ENCODE assay signal across 27 cellular contexts in the genomic region with DNA sequence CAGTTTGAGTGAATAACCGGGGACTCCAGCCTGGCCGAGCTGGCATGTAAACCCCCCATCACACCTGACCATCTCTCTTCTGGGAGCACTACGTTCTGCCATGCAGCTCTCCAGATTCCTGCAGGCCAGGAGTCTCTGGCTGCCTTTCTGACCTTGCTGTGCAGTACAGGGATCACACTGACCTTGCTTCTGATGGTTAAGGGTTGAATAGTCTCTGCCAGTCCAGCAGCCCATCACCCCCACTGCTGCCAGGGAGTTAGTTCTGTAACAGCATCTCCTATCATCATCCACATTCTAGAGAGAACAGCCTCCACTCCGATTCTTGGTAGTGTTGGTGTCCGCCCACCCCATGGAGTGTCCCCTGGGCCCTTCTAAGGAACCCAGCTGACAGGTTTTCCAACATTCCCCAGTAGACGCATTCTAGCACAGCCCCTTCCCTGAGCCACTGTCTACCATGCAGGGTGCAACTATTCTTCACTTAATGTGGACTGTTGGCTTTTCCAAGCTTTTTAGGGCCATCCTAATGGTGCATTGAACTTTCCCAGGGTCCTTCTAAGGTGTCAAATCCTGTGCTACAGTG.
"Had no signal": no experiment of that assay in that cellular context is flagged by ENCODE, and none has a peak within 500 bp of the region (broad histone marks: within the 10 kb centered on the region; RNA-seq: fewer than 3 reads in every experiment).

No MANE protein-coding gene starts in this region.

- H3K27me3 ChIP-seq: sigmoid colon, testis had no signal

- H3K9me3 ChIP-seq: esophagus squamous epithelium, gastroesophageal sphincter, sigmoid colon, testis had no signal

- H3K27ac Mint-ChIP-seq: activated CD4-positive, alpha-beta memory T cell treated with anti-CD3 and anti-CD28 coated beads for 36 hours; activated naive CD4-positive, alpha-beta T cell treated with anti-CD3 and anti-CD28 coated beads, Interleukin-2, amount 10 ng/mL, durations not matched to agents 7 days and 5 days; activated T-cell treated with anti-CD3 and anti-CD28 coated beads, Interleukin-2, amount 50 U/mL, for 72 hours; endodermal cell; memory B cell; naive B cell; progenitor cell of endocrine pancreas; stimulated activated naive B cell treated with anti-CD40 and anti-IgM and Interleukin-4, amounts not matched to agents 10 μg/mL and 1 μg/mL and 100 μg/mL, for 72 hours; T-helper 17 cell had no signal

- H3K36me3 Mint-ChIP-seq: activated CD4-positive, alpha-beta memory T cell treated with anti-CD3 and anti-CD28 coated beads for 36 hours; activated naive CD4-positive, alpha-beta T cell treated with anti-CD3 and anti-CD28 coated beads, Interleukin-2, amount 10 ng/mL, durations not matched to agents 7 days and 5 days; memory B cell; naive B cell; stimulated activated naive B cell treated with anti-CD40 and anti-IgM and Interleukin-4, amounts not matched to agents 10 μg/mL and 1 μg/mL and 100 μg/mL, for 72 hours had no signal

- H3K4me3 Mint-ChIP-seq: activated CD4-positive, alpha-beta memory T cell treated with anti-CD3 and anti-CD28 coated beads for 36 hours; activated naive CD4-positive, alpha-beta T cell treated with anti-CD3 and anti-CD28 coated beads, Interleukin-2, amount 10 ng/mL, durations not matched to agents 7 days and 5 days; activated T-cell treated with anti-CD3 and anti-CD28 coated beads, Interleukin-2, amount 50 U/mL, for 72 hours; endodermal cell; memory B cell; naive B cell; neural crest cell; stimulated activated naive B cell treated with anti-CD40 and anti-IgM and Interleukin-4, amounts not matched to agents 10 μg/mL and 1 μg/mL and 100 μg/mL, for 72 hours; T-helper 17 cell had no signal

- H3K36me3 ChIP-seq: esophagus squamous epithelium, gastroesophageal sphincter, sigmoid colon had no signal

- H3K4me1 ChIP-seq: gastroesophageal sphincter had no signal

- ATAC-seq: activated T-cell treated with anti-CD3 and anti-CD28 coated beads, Interleukin-2, amount 50 U/mL, for 72 hours; gastroesophageal sphincter; left cardiac atrium; stimulated activated naive B cell treated with anti-CD40 and anti-IgM and Interleukin-4, amounts not matched to agents 10 μg/mL and 1 μg/mL and 100 μg/mL, for 72 hours; T-helper 17 cell had no signal

- H3K4me2 ChIP-seq: smooth muscle cell had no signal

- H3K4me3 ChIP-seq: esophagus squamous epithelium, gastroesophageal sphincter, sigmoid colon, smooth muscle cell, testis had no signal

- H3K4me1 Mint-ChIP-seq: activated naive CD4-positive, alpha-beta T cell treated with anti-CD3 and anti-CD28 coated beads, Interleukin-2, amount 10 ng/mL, durations not matched to agents 7 days and 5 days; endodermal cell; memory B cell; naive B cell; stimulated activated naive B cell treated with anti-CD40 and anti-IgM and Interleukin-4, amounts not matched to agents 10 μg/mL and 1 μg/mL and 100 μg/mL, for 72 hours; T-helper 17 cell had no signal

- H3K27ac ChIP-seq: gastroesophageal sphincter, sigmoid colon, testis had no signal

- H3K9me3 Mint-ChIP-seq: activated CD4-positive, alpha-beta memory T cell treated with anti-CD3 and anti-CD28 coated beads for 36 hours; activated naive CD4-positive, alpha-beta T cell treated with anti-CD3 and anti-CD28 coated beads, Interleukin-2, amount 10 ng/mL, durations not matched to agents 7 days and 5 days; activated T-cell treated with anti-CD3 and anti-CD28 coated beads, Interleukin-2, amount 50 U/mL, for 72 hours; naive B cell; stimulated activated naive B cell treated with anti-CD40 and anti-IgM and Interleukin-4, amounts not matched to agents 10 μg/mL and 1 μg/mL and 100 μg/mL, for 72 hours had no signal

- DNase-seq: activated CD4-positive, alpha-beta memory T cell treated with anti-CD3 and anti-CD28 coated beads for 36 hours; activated CD4-positive, alpha-beta T cell treated with anti-CD3 and anti-CD28 coated beads for 48 hours; activated effector memory CD4-positive, alpha-beta T cell treated with Interleukin-2 at 50 U/mL for 16 hours; activated naive CD4-positive, alpha-beta T cell treated with anti-CD3 and anti-CD28 coated beads, Interleukin-2, amount 10 ng/mL, durations not matched to agents 7 days and 5 days; activated T-cell treated with anti-CD3 and anti-CD28 coated beads, Interleukin-2, amount 50 U/mL, for 72 hours; amygdala; cerebellar nuclear complex; cortex of kidney; endodermal cell; esophagus squamous epithelium; head of caudate nucleus; hypothalamus; left cardiac atrium; naive B cell; retina; sigmoid colon; stimulated activated CD4-positive, alpha-beta T cell treated with anti-CD3 and anti-CD28 coated beads, Interleukin-2, amount 100 ng/mL, for 48 hours; stimulated activated CD8-positive, alpha-beta memory T cell treated with anti-CD3 and anti-CD28 coated beads, Interleukin-4, amount 100 ng/mL, for 48 hours; stimulated activated naive B cell treated with anti-CD40 and anti-IgM and Interleukin-4, amounts not matched to agents 10 μg/mL and 1 μg/mL and 100 μg/mL, for 72 hours; T-helper 17 cell; testis had no signal

- FAIRE-seq: islet of Langerhans had no signal
